ENCODE assay signal across 1 cellular context in genomic region chr7:101166909-101167644, GRCh38.
TF ChIP-seq lines count a peak whose summit lies in the region.

No MANE protein-coding gene starts in this region.

TF ChIP-seq in HEK293, 187 proteins besides CTCF, POLR2A, EP300 and RAD21 (continued from another document):
- TF ChIP-seq ZBTB10 (tag by site-specific recombination; IDR thresholded peaks at IDR 0.05) (peak; percentile 66), ZNF398 (tag by site-specific recombination; IDR thresholded peaks at IDR 0.05) (peak; percentile 89), WT1 (tag by site-specific recombination; IDR thresholded peaks at IDR 0.05) (peak; percentile 24; the same call in 1 of the 2 replicates), ZNF174 (tag by site-specific recombination; IDR thresholded peaks at IDR 0.05) (no peak), ZBTB26 (tag by site-specific recombination; optimal IDR thresholded peaks at IDR 0.05) (peak; percentile 14), REST (tag by site-specific recombination; IDR thresholded peaks at IDR 0.05) (no peak), HIC1 (tag by site-specific recombination; IDR thresholded peaks at IDR 0.05) (peak; percentile 71), ZNF776 (tag by site-specific recombination; IDR thresholded peaks at IDR 0.05; ENCODE audit: borderline replicate concordance) (no peak), ZNF692 (tag by site-specific recombination; IDR thresholded peaks at IDR 0.05) (0 out of 2 replicates have a peak, but pooled peaks have one; percentile 43), ZNF16 (tag by site-specific recombination; IDR thresholded peaks at IDR 0.05; ENCODE audit: low read depth) (peak; percentile 64), SP3 (tag by site-specific recombination; IDR thresholded peaks at IDR 0.05) (peak; percentile 41; the same call in 1 of the 2 replicates), ZNF23 (tag by site-specific recombination; IDR thresholded peaks at IDR 0.05; ENCODE audit: borderline replicate concordance) (no peak), ZBTB17 (tag by site-specific recombination; IDR thresholded peaks at IDR 0.05) (peak; percentile 99), PRDM4 (tag by site-specific recombination; IDR thresholded peaks at IDR 0.05) (no peak), ZNF76 (tag by site-specific recombination; IDR thresholded peaks at IDR 0.05; ENCODE audit: borderline replicate concordance, low read depth) (0 out of 2 replicates have a peak, but pooled peaks have one; percentile 10), ZBTB8A (tag by site-specific recombination; IDR thresholded peaks at IDR 0.05) (peak; percentile 31; the same call in 1 of the 2 replicates), GLIS2 (tag by site-specific recombination; IDR thresholded peaks at IDR 0.05) (peak; percentile 35; the same call in 1 of the 2 replicates), ZNF140 (tag by site-specific recombination; IDR thresholded peaks at IDR 0.05) (no peak), EGR2 (tag by site-specific recombination; IDR thresholded peaks at IDR 0.05; ENCODE audit: low read depth) (peak; percentile 85), ZBTB7A (tag by site-specific recombination; IDR thresholded peaks at IDR 0.05; ENCODE audit: low read depth) (0 out of 2 replicates have a peak, but pooled peaks have one; percentile 12), PRDM6 (tag by site-specific recombination; IDR thresholded peaks at IDR 0.05) (no peak), PRDM1 (tag by site-specific recombination; IDR thresholded peaks at IDR 0.05) (peak; percentile 96), KLF8 (tag by site-specific recombination; IDR thresholded peaks at IDR 0.05) (0 out of 2 replicates have a peak, but pooled peaks have one; percentile 38), OVOL3 (tag by site-specific recombination; IDR thresholded peaks at IDR 0.05) (no peak), ZNF555 (tag by site-specific recombination; conservative IDR thresholded peaks at IDR 0.05) (no peak), ZFP37 (tag by site-specific recombination; IDR thresholded peaks at IDR 0.05) (0 out of 2 replicates have a peak, but pooled peaks have one; percentile 38), PRDM10 (tag by site-specific recombination; IDR thresholded peaks at IDR 0.05) (peak; percentile 40), ZXDB (tag by site-specific recombination; IDR thresholded peaks at IDR 0.05) (0 out of 2 replicates have a peak, but pooled peaks have one; percentile 6), ZNF514 (tag by site-specific recombination; IDR thresholded peaks at IDR 0.05) (no peak)
TF ChIP-seq in HEK293: peak in this region for 29.
